In the genomic region with DNA sequence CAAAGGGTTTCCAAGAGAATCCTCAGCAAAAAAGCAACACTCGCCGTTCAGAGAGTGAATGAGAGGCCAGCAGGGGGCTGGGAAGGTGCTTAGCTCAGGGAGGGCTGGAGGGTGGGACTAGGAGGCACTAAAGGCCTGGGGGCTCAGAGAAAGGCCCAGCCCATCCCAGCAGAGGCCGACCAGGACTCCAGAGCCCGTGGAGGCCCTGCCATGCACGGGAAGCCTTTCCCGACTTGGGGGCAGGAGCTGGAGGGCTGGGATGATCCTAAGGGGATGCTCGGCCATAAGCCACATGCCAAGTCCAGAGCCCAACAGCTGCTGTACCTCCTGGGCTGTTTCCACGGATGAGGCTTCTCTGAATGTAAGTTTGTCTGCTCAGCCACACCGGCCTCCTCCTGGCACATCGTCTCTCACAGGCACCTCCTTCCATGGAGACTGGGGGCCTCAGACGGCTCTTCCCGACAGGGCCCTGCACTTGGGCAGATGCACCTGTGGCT, we compare ENCODE assay signal across 1 cellular context.
TF ChIP-seq lines count a peak whose summit lies in the region.

No MANE protein-coding gene starts in this region.

TF ChIP-seq in IMR-90, 13 proteins besides CTCF, POLR2A, EP300 and RAD21 (continued from another document):
- TF ChIP-seq RFX5 (IDR thresholded peaks at IDR 0.05; ENCODE audit: low read depth, low read length) = no peak
- TF ChIP-seq CEBPB (IDR thresholded peaks at IDR 0.05; ENCODE audit: low read depth, low read length) = no peak
- TF ChIP-seq MAZ (IDR thresholded peaks at IDR 0.05; ENCODE audit: borderline replicate concordance, low read depth, low read length) = no peak
- no peak for TF ChIP-seq RCOR1 (IDR thresholded peaks at IDR 0.05; ENCODE audit: insufficient replicate concordance, low read length)
- TF ChIP-seq BHLHE40 (IDR thresholded peaks at IDR 0.05; ENCODE audit: low read depth, low read length) = no peak
- TF ChIP-seq, protein P1, sequence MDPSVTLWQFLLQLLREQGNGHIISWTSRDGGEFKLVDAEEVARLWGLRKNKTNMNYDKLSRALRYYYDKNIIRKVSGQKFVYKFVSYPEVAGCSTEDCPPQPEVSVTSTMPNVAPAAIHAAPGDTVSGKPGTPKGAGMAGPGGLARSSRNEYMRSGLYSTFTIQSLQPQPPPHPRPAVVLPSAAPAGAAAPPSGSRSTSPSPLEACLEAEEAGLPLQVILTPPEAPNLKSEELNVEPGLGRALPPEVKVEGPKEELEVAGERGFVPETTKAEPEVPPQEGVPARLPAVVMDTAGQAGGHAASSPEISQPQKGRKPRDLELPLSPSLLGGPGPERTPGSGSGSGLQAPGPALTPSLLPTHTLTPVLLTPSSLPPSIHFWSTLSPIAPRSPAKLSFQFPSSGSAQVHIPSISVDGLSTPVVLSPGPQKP (IDR thresholded peaks at IDR 0.05; ENCODE audit: borderline replicate concordance, low read depth, low read length) = no peak
- no peak for TF ChIP-seq USF2 (IDR thresholded peaks at IDR 0.05; ENCODE audit: low read depth, low read length)
